In the genomic region with DNA sequence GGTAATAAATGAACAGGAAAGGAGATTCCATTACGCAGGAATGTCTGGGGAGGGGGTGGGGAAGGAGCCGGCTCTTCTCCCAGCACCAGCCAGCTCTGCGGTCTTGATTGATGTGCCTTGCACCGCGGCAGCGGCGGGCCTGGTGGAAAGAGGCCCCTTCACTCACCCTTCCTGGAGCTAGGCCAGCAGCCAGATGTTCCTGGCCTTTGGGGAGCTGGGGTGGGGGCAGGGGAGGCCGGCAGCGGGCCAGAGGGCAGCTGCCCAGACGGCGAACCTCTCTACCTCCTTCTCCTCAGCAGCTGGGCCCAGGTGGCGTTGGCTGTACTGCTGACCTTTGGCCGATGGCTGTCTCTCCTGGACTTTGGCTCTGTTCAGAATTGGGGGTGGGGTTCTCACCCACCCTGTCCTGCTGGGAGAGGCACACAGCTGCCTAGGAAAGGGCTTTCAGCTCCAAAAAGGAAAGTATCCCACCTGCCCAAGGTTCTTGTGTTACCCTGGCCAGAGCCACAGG, we compare ENCODE assay signal across 13 cellular contexts. TPM values are rescaled to one million over a fixed set of nuclear protein-coding genes. Genes with fewer than 3 reads are reported as not detected.
DNase-seq lines count a peak whose midpoint lies in the region; ATAC-seq and TF ChIP-seq lines count a peak whose summit lies in the region.
"Had no signal": no experiment of that assay in that cellular context is flagged by ENCODE, and none has a peak within 500 bp of the region (broad histone marks: within the 10 kb centered on the region; RNA-seq: fewer than 3 reads in every experiment).

No MANE protein-coding gene starts in this region.

- no peaks in the 10 kb centered on the region for H3K36me3 Mint-ChIP-seq in osteocyte (ENCODE audit: unreplicated experiment)
- no peaks in the 10 kb centered on the region for H3K36me3 Mint-ChIP-seq in activated naive CD8-positive, alpha-beta T cell treated with anti-CD3 and anti-CD28 coated beads for 36 hours

- H3K27ac ChIP-seq in mammary epithelial cell (ENCODE audit: insufficient read depth, low read depth, low read length): no peak overlapping the region
- H3K27ac ChIP-seq: brain microvascular endothelial cell, HL-60 had no signal

- 72% methylated on average over 2 of the region's 13 CpGs for WGBS in mammary epithelial cell (ENCODE audit: low coverage, missing lambda C conversion rate)

- H3K9me3 ChIP-seq in mammary epithelial cell (replicated peaks; ENCODE audit: insufficient read depth, low read length): no peaks in the 10 kb centered on the region

- H3K79me2 ChIP-seq in mammary epithelial cell (ENCODE audit: insufficient read depth, low read length): no peaks in the 10 kb centered on the region

- intact Hi-C loops in left cardiac atrium (cut with DNase I): no loop called here
- intact Hi-C loops in mammary epithelial cell (cut with micrococcal nuclease): no loop called here

- H3K4me2 ChIP-seq in mammary epithelial cell (ENCODE audit: insufficient read depth, low read depth, low read length): no peak overlapping the region

- peak in 1 of 2 donors; percentile 80 for ATAC-seq in left cardiac atrium

- no peak overlapping the region for H2AFZ ChIP-seq in mammary epithelial cell (ENCODE audit: low read depth, low read length)

- dilution Hi-C loops in mammary epithelial cell (cut with HindIII; ENCODE audit: low sequenced_read_pairs): no loop called here

- in situ Hi-C loops in mammary epithelial cell (cut with MboI; ENCODE audit: low sequenced_read_pairs in 2 of 2): no loop called here

- no peak overlapping the region for H3K4me3 ChIP-seq in mammary epithelial cell (replicated peaks in 1 of 3; ENCODE audit: insufficient read depth in 1 of 3, low read depth in 2 of 3, low read length in 3 of 3)

- no TSS peak for BruUV-seq in mammary epithelial cell (replicated peaks; lab: Mats Ljungman, UMichigan)

- DNase-seq in DMS 273 treated with DMSO at 0.1 percent for 48 hours (lab: John Stamatoyannopoulos, UW) (peak; percentile 15), SW480 (ENCODE audit: low spot score) (peak; percentile 67), left cardiac atrium (peak; percentile 43), osteocyte (ENCODE audit: extremely low spot score, unreplicated experiment) (no peak), 8988T (no peak), mammary epithelial cell (no peak), NOMO-1 (lab: John Stamatoyannopoulos, UW; ENCODE audit: unreplicated experiment in 2 of 2) (no peak)
- DNase-seq in activated naive CD8-positive, alpha-beta T cell treated with anti-CD3 and anti-CD28 coated beads for 36 hours: no peak
- DNase-seq: brain microvascular endothelial cell, C1 segment of cervical spinal cord, mesendoderm, NCI-H1092 had no signal

- H3K4me3 Mint-ChIP-seq in osteocyte (ENCODE audit: unreplicated experiment): peak overlapping the region; percentile 12
- no peak overlapping the region for H3K4me3 Mint-ChIP-seq in activated naive CD8-positive, alpha-beta T cell treated with anti-CD3 and anti-CD28 coated beads for 36 hours

- no peaks in the 10 kb centered on the region for H3K4me1 ChIP-seq in mammary epithelial cell (ENCODE audit: insufficient read depth, low read length)

- no peaks in the 10 kb centered on the region for H3K36me3 ChIP-seq in mammary epithelial cell (ENCODE audit: insufficient read depth, low read length)
- H3K36me3 ChIP-seq: brain microvascular endothelial cell had no signal

- H3K4me1 Mint-ChIP-seq in osteocyte (ENCODE audit: unreplicated experiment): peaks cover 11% of the 10 kb centered on the region
- H3K4me1 Mint-ChIP-seq in activated naive CD8-positive, alpha-beta T cell treated with anti-CD3 and anti-CD28 coated beads for 36 hours: no peaks in the 10 kb centered on the region

- no peaks in the 10 kb centered on the region for H3K27me3 ChIP-seq in mammary epithelial cell (ENCODE audit: insufficient read depth, low read length)
- H3K27me3 ChIP-seq: brain microvascular endothelial cell had no signal

- peak overlapping the region; percentile 41 for H3K27ac Mint-ChIP-seq in osteocyte (ENCODE audit: unreplicated experiment)
- H3K27ac Mint-ChIP-seq in activated naive CD8-positive, alpha-beta T cell treated with anti-CD3 and anti-CD28 coated beads for 36 hours: no peak overlapping the region

- no peaks in the 10 kb centered on the region for H4K20me1 ChIP-seq in mammary epithelial cell (ENCODE audit: insufficient read depth, low read length)

- H3K9ac ChIP-seq in mammary epithelial cell (ENCODE audit: insufficient read depth, low read length): no peak overlapping the region

- no peaks in the 10 kb centered on the region for H3K27me3 Mint-ChIP-seq in osteocyte (ENCODE audit: unreplicated experiment)
- H3K27me3 Mint-ChIP-seq in activated naive CD8-positive, alpha-beta T cell treated with anti-CD3 and anti-CD28 coated beads for 36 hours: peaks cover 13% of the 10 kb centered on the region

- no peak for TF ChIP-seq CTCF in osteocyte (IDR thresholded peaks at IDR 0.05)
- TF ChIP-seq CTCF in mammary epithelial cell (conservative IDR thresholded peaks at IDR 0.05 in 1 of 2, IDR thresholded peaks at IDR 0.05 in 1 of 2; ENCODE audit: extremely low read depth in 1 of 2, insufficient read depth in 1 of 2, low read depth in 1 of 2, low read length in 2 of 2): no peak

- no peaks in the 10 kb centered on the region for H3K9me3 Mint-ChIP-seq in osteocyte (ENCODE audit: unreplicated experiment)
- H3K9me3 Mint-ChIP-seq in activated naive CD8-positive, alpha-beta T cell treated with anti-CD3 and anti-CD28 coated beads for 36 hours: no peaks in the 10 kb centered on the region

- CTCF ChIA-PET in mammary epithelial cell (lab: Charles Lee; ENCODE audit: low non-redundant PET): no interaction called here

RNA-seq across cellular contexts. Expression of gene SYNPO, which starts 58.1 kb away (rescaled TPM):
- total RNA-seq in left cardiac atrium (100 to 1,000 TPM; 503 to 769 TPM), osteocyte (17.8 and 18.4 TPM in 2 replicates), mammary epithelial cell (1 to 10 TPM; 1.3 to 5.3 TPM)
- under 1 TPM; 0.39 to 0.76 TPM for total RNA-seq in activated naive CD8-positive, alpha-beta T cell treated with anti-CD3 and anti-CD28 coated beads for 36 hours
- polyA plus RNA-seq in mammary epithelial cell: 2.6 TPM
- 23.9 TPM for polyA minus RNA-seq in mammary epithelial cell

Comparison
In these comparisons a context has a peak if more than half of its experiments do, and no peak if none do; other contexts are left out.
1. DNase-seq: peak in DMS 273 treated with DMSO at 0.1 percent for 48 hours (single experiment), SW480 (single experiment) and left cardiac atrium (single experiment); none in osteocyte (single experiment), 8988T (single experiment), activated naive CD8-positive, alpha-beta T cell treated with anti-CD3 and anti-CD28 coated beads for 36 hours (single experiment), mammary epithelial cell (single experiment) and NOMO-1 (0 of 2).
2. RNA of gene SYNPO, which starts 58.1 kb away (total RNA-seq): 503 to 769 TPM in left cardiac atrium; 17.8 to 18.4 TPM in osteocyte, 1.3 to 5.3 TPM in mammary epithelial cell and 0.39 to 0.76 TPM in activated naive CD8-positive, alpha-beta T cell treated with anti-CD3 and anti-CD28 coated beads for 36 hours; every median in the first group is over 10 times any median in the second.